ENCODE assay signal across 8 cellular contexts in the genomic region with DNA sequence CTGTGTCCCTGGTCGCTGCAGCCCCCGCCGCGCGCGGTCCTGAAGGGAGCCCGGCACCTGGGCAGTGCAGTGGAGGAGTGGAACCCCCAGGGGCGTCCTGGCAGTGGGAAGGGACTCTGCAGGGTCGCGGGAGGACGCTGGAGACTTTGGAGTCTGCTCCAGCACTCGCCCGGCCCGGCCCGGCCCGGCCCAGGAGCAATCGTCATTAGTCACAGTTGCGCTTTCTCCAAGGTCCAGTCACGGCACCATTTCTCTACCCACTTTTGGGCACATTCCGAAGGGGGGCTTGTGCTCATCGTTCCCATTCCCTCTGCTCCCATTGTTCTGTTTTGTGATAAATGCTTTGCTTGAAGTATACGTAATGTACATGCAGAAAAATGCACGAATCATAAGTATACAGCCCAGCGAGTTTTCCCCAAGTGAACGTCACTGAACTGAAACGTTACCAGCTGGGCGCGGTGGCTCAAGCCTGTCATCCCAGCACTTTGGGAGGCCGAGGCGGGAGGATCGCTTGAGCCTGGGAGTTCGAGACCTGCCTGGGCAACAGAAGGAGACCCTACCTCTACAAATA. TPM values are rescaled to one million over a fixed set of nuclear protein-coding genes. Genes with fewer than 3 reads are reported as not detected.
DNase-seq lines count a peak whose midpoint lies in the region; ATAC-seq and TF ChIP-seq lines count a peak whose summit lies in the region.

No MANE protein-coding gene starts in this region.

- H3K36me3 ChIP-seq in body of pancreas (replicated peaks in 1 of 2; ENCODE audit: insufficient read depth in 1 of 2, low read depth in 2 of 2) (peaks cover 0 to 4% of the 10 kb centered on the region in 2 donors), stomach smooth muscle (ENCODE audit: control insufficient read depth in 2 of 2, insufficient read depth in 2 of 2, low read length in 2 of 2) (peaks cover 38 to 44% of the 10 kb centered on the region in 2 donors)

- no peak for TF ChIP-seq CTCF in body of pancreas (IDR thresholded peaks at IDR 0.05)

- intact Hi-C loops in body of pancreas (cut with DNase I), result no loop called here

- 0 to 2% methylated on average over 19 to 30 of the region's 32 CpGs for WGBS in body of pancreas, 2 donors

- H3K27ac ChIP-seq in body of pancreas, result peak overlapping the region; percentile 65 to 87 (median 84)
- peak overlapping the region; percentile 83 for H3K27ac ChIP-seq in stomach smooth muscle (ENCODE audit: low read length)

- H3K4me1 ChIP-seq in body of pancreas (peaks cover 27% of the 10 kb centered on the region), stomach smooth muscle (ENCODE audit: control insufficient read depth, insufficient read depth, low read length) (peaks cover 22% of the 10 kb centered on the region)

- peak in 1 of 3 donors; percentile 27 for TF ChIP-seq POLR2A in body of pancreas (IDR thresholded peaks at IDR 0.05)

- peak overlapping the region; percentile 27 to 51 for H3K4me3 ChIP-seq in body of pancreas
- peak overlapping the region; percentile 56 to 81 for H3K4me3 ChIP-seq in stomach smooth muscle (ENCODE audit: low read length in 2 of 2)

- DNase-seq in AG08395 (ENCODE audit: low spot score) (peak; percentile 57), M059J (ENCODE audit: low read depth) (peak; percentile 19), body of pancreas (peak; percentile 31 to 41 (median 36)), kidney glomerular epithelial cell (lab: John Stamatoyannopoulos, UW) (peak; percentile 47), ecto neural progenitor cell (ENCODE audit: low spot score) (no peak)

- H3K9me3 ChIP-seq in body of pancreas (no peaks in the 10 kb centered on the region), stomach smooth muscle (ENCODE audit: control insufficient read depth in 2 of 2, low read length in 2 of 2) (no peaks in the 10 kb centered on the region)

- H3K27me3 ChIP-seq in body of pancreas (no peaks in the 10 kb centered on the region), stomach smooth muscle (ENCODE audit: control insufficient read depth in 1 of 2, insufficient read depth in 2 of 2, low read length in 2 of 2) (no peaks in the 10 kb centered on the region)

- peak overlapping the region; percentile 78 to 79 for H3K9ac ChIP-seq in stomach smooth muscle (ENCODE audit: low read length in 2 of 2)

- peak; percentile 42 for ATAC-seq in GM19328 (IDR thresholded peaks at IDR 0.05; ENCODE audit: unreplicated experiment)
- ATAC-seq in body of pancreas, result peak; percentile 38
- no peak for ATAC-seq in GM18907 (IDR thresholded peaks at IDR 0.05; ENCODE audit: unreplicated experiment)

RNA-seq across cellular contexts. Expression of gene THAP3, which starts 1.0 kb away (rescaled TPM):
- total RNA-seq in M059J (2014; rRNA removed; shearing (Covaris generic)), result 16.9 and 28.8 TPM in 2 replicates
- 10 to 100 TPM; 11.9 to 18.9 TPM for total RNA-seq in body of pancreas

RNA-seq across cellular contexts. Expression of gene PHF13, which starts 12.1 kb away (rescaled TPM):
- 14.4 and 22.3 TPM in 2 replicates for total RNA-seq in M059J (2014; rRNA removed; shearing (Covaris generic))
- 1 to 10 TPM; 6.2 to 9.6 TPM for total RNA-seq in body of pancreas

RNA-seq across cellular contexts. Expression of gene KLHL21, which starts 23.0 kb away (rescaled TPM):
- total RNA-seq in M059J (2014; rRNA removed; shearing (Covaris generic)), result 14.4 and 32.2 TPM in 2 replicates
- total RNA-seq in body of pancreas, result 10 to 100 TPM; 38.4 to 60.0 TPM

RNA-seq across cellular contexts. Expression of gene ZBTB48, which starts 45.9 kb away (rescaled TPM):
- 5.8 and 20.0 TPM in 2 replicates for total RNA-seq in M059J (2014; rRNA removed; shearing (Covaris generic))
- 10 to 100 TPM; 17.4 to 37.6 TPM for total RNA-seq in body of pancreas
